4 cellular contexts compared by ENCODE assay signal in the genomic region with DNA sequence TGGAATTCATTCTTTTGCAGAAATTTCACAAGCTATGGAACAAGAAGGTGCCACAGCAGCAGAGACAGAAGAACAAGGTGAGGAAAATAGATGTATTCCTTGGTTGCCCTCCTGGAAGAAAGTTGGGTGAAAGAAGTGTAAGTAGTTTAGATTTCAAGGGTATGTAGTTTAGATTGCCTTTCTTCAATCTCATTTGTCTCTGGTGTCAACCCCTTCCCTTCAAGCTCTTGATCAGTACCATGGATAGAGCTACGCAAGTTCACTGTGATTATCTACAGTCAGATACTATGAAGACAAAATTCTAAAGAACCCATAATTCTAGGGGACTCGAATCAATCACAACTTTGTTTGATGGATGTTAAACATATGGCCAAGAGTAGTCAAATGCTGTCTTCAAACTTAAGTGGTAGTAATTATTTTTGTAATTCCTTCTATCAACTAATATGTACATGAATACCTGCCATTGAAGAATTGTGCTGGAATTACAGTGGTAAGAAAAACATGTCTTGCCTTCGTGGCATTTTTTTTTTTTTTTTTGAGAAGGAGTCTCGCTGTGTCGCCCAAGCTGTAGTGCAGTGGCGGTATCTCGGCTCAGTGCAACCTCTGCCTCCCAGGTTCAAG.
A peak's percentile ranks its signal among the peaks of the same experiment; 100 is the strongest.
TF ChIP-seq lines count a peak whose summit lies in the region.

No MANE protein-coding gene starts in this region.

TF ChIP-seq in A549, 52 proteins besides CTCF, POLR2A, EP300 and RAD21:
- TF ChIP-seq REST (IDR thresholded peaks at IDR 0.05), result peak; percentile 71; the same call in 1 of the 2 replicates

TF ChIP-seq in HCT116, 20 proteins besides CTCF, POLR2A, EP300 and RAD21:
- peak; percentile 30 for TF ChIP-seq REST (IDR thresholded peaks at IDR 0.05; ENCODE audit: low read depth)

TF ChIP-seq in SK-N-SH, 30 proteins besides CTCF, POLR2A, EP300 and RAD21:
- peak; percentile 9; the same call in 1 of the 2 replicates for TF ChIP-seq REST (IDR thresholded peaks at IDR 0.05; ENCODE audit: low read depth, low read length)

TF ChIP-seq in HepG2, 621 proteins besides CTCF, POLR2A, EP300 and RAD21:
- peak in 1 of 2 experiments; percentile 63; a peak in 2 of 4 replicates for TF ChIP-seq REST (IDR thresholded peaks at IDR 0.05; ENCODE audit: borderline replicate concordance in 1 of 2, low read depth in 1 of 2, low read length in 2 of 2)
- TF ChIP-seq MIER2 (CRISPR knock-in tag; IDR thresholded peaks at IDR 0.05), result peak; percentile 80
